18 cellular contexts compared by ENCODE assay signal in genomic region chr12:94231718-94232117, GRCh38.
"Had no signal": no experiment of that assay in that cellular context is flagged by ENCODE, and none has a peak within 500 bp of the region (broad histone marks: within the 10 kb centered on the region; RNA-seq: fewer than 3 reads in every experiment).

No MANE protein-coding gene starts in this region.

- H3K27me3 Mint-ChIP-seq: activated naive CD4-positive, alpha-beta T cell treated with anti-CD3 and anti-CD28 coated beads, Interleukin-2, amount 50 U/mL, for 24 hours; central memory CD8-positive, alpha-beta T cell had no signal

- H3K9me3 Mint-ChIP-seq: activated naive CD4-positive, alpha-beta T cell treated with anti-CD3 and anti-CD28 coated beads, Interleukin-2, amount 50 U/mL, for 24 hours; central memory CD8-positive, alpha-beta T cell; nephron progenitor cell; type B pancreatic cell had no signal

- H3K27ac Mint-ChIP-seq: activated naive CD4-positive, alpha-beta T cell treated with anti-CD3 and anti-CD28 coated beads, Interleukin-2, amount 50 U/mL, for 24 hours; activated T-cell treated with anti-CD3 and anti-CD28 coated beads, Interleukin-2, amount 50 U/mL, for 72 hours; type B pancreatic cell had no signal

- ATAC-seq: activated T-cell treated with anti-CD3 and anti-CD28 coated beads, Interleukin-2, amount 50 U/mL, for 72 hours; left lobe of liver had no signal

- H3K9me3 ChIP-seq: ascending aorta, colonic mucosa, stomach had no signal

- H3K27me3 ChIP-seq: ascending aorta, colonic mucosa, stomach had no signal

- H3K4me3 ChIP-seq: ascending aorta, colonic mucosa, stomach had no signal

- H3K27ac ChIP-seq: ascending aorta, colonic mucosa, stomach, VCaP had no signal

- H3K4me1 ChIP-seq: ascending aorta, colonic mucosa, stomach had no signal

- H3K36me3 Mint-ChIP-seq: type B pancreatic cell had no signal

- DNase-seq: activated CD4-positive, alpha-beta T cell treated with anti-CD3 and anti-CD28 coated beads for 1 hour; activated CD4-positive, alpha-beta T cell treated with anti-CD3 and anti-CD28 coated beads, Interleukin-2, amount 50 U/mL, for 4 hours; activated effector memory CD4-positive, alpha-beta T cell treated with anti-CD3 and anti-CD28 coated beads, Interleukin-2, amount 50 U/mL, for 16 hours; activated T-cell treated with anti-CD3 and anti-CD28 coated beads, Interleukin-2, amount 50 U/mL, for 72 hours; colonic mucosa; head of caudate nucleus; mammary epithelial cell; midbrain; nephron progenitor cell; occipital lobe; stimulated activated CD4-positive, alpha-beta T cell treated with anti-CD3 and anti-CD28 coated beads, Interleukin-2, amount 100 ng/mL, for 24 hours; stomach had no signal

- H3K4me3 Mint-ChIP-seq: activated naive CD4-positive, alpha-beta T cell treated with anti-CD3 and anti-CD28 coated beads, Interleukin-2, amount 50 U/mL, for 24 hours; activated T-cell treated with anti-CD3 and anti-CD28 coated beads, Interleukin-2, amount 50 U/mL, for 72 hours; central memory CD8-positive, alpha-beta T cell; nephron progenitor cell; type B pancreatic cell had no signal

- H3K36me3 ChIP-seq: ascending aorta, colonic mucosa, stomach had no signal
